Comparison of ENCODE assay signal across 18 cellular contexts in genomic region chr17:63444457-63444856, GRCh38. TPM values are rescaled to one million over a fixed set of nuclear protein-coding genes. Genes with fewer than 3 reads are reported as not detected.
DNase-seq lines count a peak whose midpoint lies in the region; ATAC-seq and TF ChIP-seq lines count a peak whose summit lies in the region.
"Had no signal": no experiment of that assay in that cellular context is flagged by ENCODE, and none has a peak within 500 bp of the region (broad histone marks: within the 10 kb centered on the region; RNA-seq: fewer than 3 reads in every experiment).

No MANE protein-coding gene starts in this region.

- H3K27ac ChIP-seq in VCaP: peak overlapping the region; percentile 98
- H3K27ac ChIP-seq: esophagus muscularis mucosa, testis had no signal

- peak overlapping the region; percentile 62 to 68 for H3K4me3 Mint-ChIP-seq in activated T-cell treated with anti-CD3 and anti-CD28 coated beads, Interleukin-2, amount 50 U/mL, for 72 hours
- H3K4me3 Mint-ChIP-seq in activated T-cell treated with anti-CD3 and anti-CD28 coated beads, Interleukin-2, amount 50 U/mL, for 24 hours: no peak overlapping the region
- peak overlapping the region; percentile 85 for H3K4me3 Mint-ChIP-seq in memory B cell
- H3K4me3 Mint-ChIP-seq in stimulated activated naive B cell treated with anti-CD40 and anti-IgM and Interleukin-4, amounts not matched to agents 10 μg/mL and 1 μg/mL and 100 μg/mL, for 72 hours: peak overlapping the region in 1 of 2 donors; percentile 79

- no peaks in the 10 kb centered on the region for H3K27me3 Mint-ChIP-seq in activated T-cell treated with anti-CD3 and anti-CD28 coated beads, Interleukin-2, amount 50 U/mL, for 72 hours (ENCODE audit: low read depth)
- H3K27me3 Mint-ChIP-seq in activated T-cell treated with anti-CD3 and anti-CD28 coated beads, Interleukin-2, amount 50 U/mL, for 24 hours: peaks cover 3% of the 10 kb centered on the region
- no peaks in the 10 kb centered on the region for H3K27me3 Mint-ChIP-seq in memory B cell
- peaks cover 4 to 6% of the 10 kb centered on the region in 2 donors for H3K27me3 Mint-ChIP-seq in stimulated activated naive B cell treated with anti-CD40 and anti-IgM and Interleukin-4, amounts not matched to agents 10 μg/mL and 1 μg/mL and 100 μg/mL, for 72 hours

- DNase-seq in activated T-cell treated with anti-CD3 and anti-CD28 coated beads, Interleukin-2, amount 50 U/mL, for 72 hours: no peak
- DNase-seq in activated T-cell treated with anti-CD3 and anti-CD28 coated beads, Interleukin-2, amount 50 U/mL, for 24 hours: no peak
- no peak for DNase-seq in memory B cell (ENCODE audit: low spot score in 2 of 2)
- DNase-seq in stimulated activated naive B cell treated with anti-CD40 and anti-IgM and Interleukin-4, amounts not matched to agents 10 μg/mL and 1 μg/mL and 100 μg/mL, for 72 hours: no peak
- no peak for DNase-seq in SKM-1 (lab: John Stamatoyannopoulos, UW; ENCODE audit: unreplicated experiment)
- no peak for DNase-seq in activated CD4-positive, alpha-beta T cell treated with anti-CD3 and anti-CD28 coated beads for 48 hours
- DNase-seq: adrenal gland; heart right ventricle; NCI-H1694; NCI-H510A; OCI-M1; stimulated activated CD4-positive, alpha-beta T cell treated with anti-CD3 and anti-CD28 coated beads, Interleukin-15, amount 100 ng/mL, for 24 hours; SW 1271; testis had no signal

- TF ChIP-seq CTCF in VCaP (conservative IDR thresholded peaks at IDR 0.05): no peak

- no peaks in the 10 kb centered on the region for H3K9me3 Mint-ChIP-seq in activated T-cell treated with anti-CD3 and anti-CD28 coated beads, Interleukin-2, amount 50 U/mL, for 72 hours
- H3K9me3 Mint-ChIP-seq in activated T-cell treated with anti-CD3 and anti-CD28 coated beads, Interleukin-2, amount 50 U/mL, for 24 hours: no peaks in the 10 kb centered on the region
- no peaks in the 10 kb centered on the region for H3K9me3 Mint-ChIP-seq in memory B cell
- H3K9me3 Mint-ChIP-seq in stimulated activated naive B cell treated with anti-CD40 and anti-IgM and Interleukin-4, amounts not matched to agents 10 μg/mL and 1 μg/mL and 100 μg/mL, for 72 hours: no peaks in the 10 kb centered on the region

- H3K4me1 Mint-ChIP-seq in activated T-cell treated with anti-CD3 and anti-CD28 coated beads, Interleukin-2, amount 50 U/mL, for 72 hours (ENCODE audit: low read depth): peaks cover 27% of the 10 kb centered on the region
- peaks cover 33% of the 10 kb centered on the region for H3K4me1 Mint-ChIP-seq in activated T-cell treated with anti-CD3 and anti-CD28 coated beads, Interleukin-2, amount 50 U/mL, for 24 hours (ENCODE audit: low read depth)
- H3K4me1 Mint-ChIP-seq in memory B cell: peaks cover 17% of the 10 kb centered on the region
- H3K4me1 Mint-ChIP-seq in stimulated activated naive B cell treated with anti-CD40 and anti-IgM and Interleukin-4, amounts not matched to agents 10 μg/mL and 1 μg/mL and 100 μg/mL, for 72 hours: peaks cover 31 to 48% of the 10 kb centered on the region in 2 donors

- ATAC-seq in activated T-cell treated with anti-CD3 and anti-CD28 coated beads, Interleukin-2, amount 50 U/mL, for 72 hours (replicated peaks in 1 of 2): no peak
- ATAC-seq in memory B cell (ENCODE audit: low read depth): no peak
- ATAC-seq in stimulated activated naive B cell treated with anti-CD40 and anti-IgM and Interleukin-4, amounts not matched to agents 10 μg/mL and 1 μg/mL and 100 μg/mL, for 72 hours (replicated peaks): no peak
- ATAC-seq in HG03108 (IDR thresholded peaks at IDR 0.05; ENCODE audit: unreplicated experiment): no peak
- ATAC-seq: activated CD4-positive, CD25-positive, alpha-beta regulatory T cell treated with anti-CD3 and anti-CD28 coated beads, Interleukin-2, amount 50 U/mL, for 24 hours; heart right ventricle had no signal

- H3K36me3 Mint-ChIP-seq in activated T-cell treated with anti-CD3 and anti-CD28 coated beads, Interleukin-2, amount 50 U/mL, for 72 hours (ENCODE audit: insufficient read depth in 2 of 2): no peaks in the 10 kb centered on the region
- H3K36me3 Mint-ChIP-seq in activated T-cell treated with anti-CD3 and anti-CD28 coated beads, Interleukin-2, amount 50 U/mL, for 24 hours (ENCODE audit: low read depth): no peaks in the 10 kb centered on the region
- H3K36me3 Mint-ChIP-seq in memory B cell: no peaks in the 10 kb centered on the region
- H3K36me3 Mint-ChIP-seq in stimulated activated naive B cell treated with anti-CD40 and anti-IgM and Interleukin-4, amounts not matched to agents 10 μg/mL and 1 μg/mL and 100 μg/mL, for 72 hours: no peaks in the 10 kb centered on the region

- H3K27ac Mint-ChIP-seq in activated T-cell treated with anti-CD3 and anti-CD28 coated beads, Interleukin-2, amount 50 U/mL, for 72 hours: no peak overlapping the region
- no peak overlapping the region for H3K27ac Mint-ChIP-seq in activated T-cell treated with anti-CD3 and anti-CD28 coated beads, Interleukin-2, amount 50 U/mL, for 24 hours
- H3K27ac Mint-ChIP-seq in memory B cell: peak overlapping the region; percentile 94
- H3K27ac Mint-ChIP-seq in stimulated activated naive B cell treated with anti-CD40 and anti-IgM and Interleukin-4, amounts not matched to agents 10 μg/mL and 1 μg/mL and 100 μg/mL, for 72 hours: peak overlapping the region; percentile 77

RNA-seq across cellular contexts. Expression of gene CYB561, which starts 1.6 kb away (rescaled TPM):
- 10 to 100 TPM in 1 of 2 donors, 1 to 10 TPM in 1; 4.7 to 10.2 TPM for total RNA-seq in activated T-cell treated with anti-CD3 and anti-CD28 coated beads, Interleukin-2, amount 50 U/mL, for 72 hours

RNA-seq across cellular contexts. Expression of gene ACE, which starts 32.4 kb away (rescaled TPM):
- 1 to 10 TPM in 1 of 2 donors, under 1 TPM in 1; 0.58 to 2.5 TPM for total RNA-seq in activated T-cell treated with anti-CD3 and anti-CD28 coated beads, Interleukin-2, amount 50 U/mL, for 72 hours

Comparison
In these comparisons a context has a peak if more than half of its experiments do, and no peak if none do; other contexts are left out.
1. H3K27ac Mint-ChIP-seq: peak in memory B cell (single experiment) and stimulated activated naive B cell treated with anti-CD40 and anti-IgM and Interleukin-4, amounts not matched to agents 10 μg/mL and 1 μg/mL and 100 μg/mL, for 72 hours (single experiment); none in activated T-cell treated with anti-CD3 and anti-CD28 coated beads, Interleukin-2, amount 50 U/mL, for 72 hours (single experiment) and activated T-cell treated with anti-CD3 and anti-CD28 coated beads, Interleukin-2, amount 50 U/mL, for 24 hours (single experiment).